ENCODE assay signal across 11 cellular contexts in genomic region chr6:140636698-140637402, GRCh38.
DNase-seq lines count a peak whose midpoint lies in the region; ATAC-seq and TF ChIP-seq lines count a peak whose summit lies in the region.
"Had no signal": no experiment of that assay in that cellular context is flagged by ENCODE, and none has a peak within 500 bp of the region (broad histone marks: within the 10 kb centered on the region; RNA-seq: fewer than 3 reads in every experiment).

No MANE protein-coding gene starts in this region.

- no peak overlapping the region for H3K4me3 ChIP-seq in SK-N-SH (ENCODE audit: low read depth in 2 of 2, low read length in 1 of 2)
- H3K4me3 ChIP-seq in neural cell (ENCODE audit: low read length): peak overlapping the region; percentile 34
- H3K4me3 ChIP-seq: upper lobe of left lung had no signal

- no peaks in the 10 kb centered on the region for H3K9me2 ChIP-seq in SK-N-SH
- H3K9me2 ChIP-seq in neural cell (ENCODE audit: insufficient read depth, low read length): no peaks in the 10 kb centered on the region

- H2AFZ ChIP-seq in SK-N-SH (ENCODE audit: low read depth) (peak overlapping the region; percentile 59; the same call in 1 of the 2 replicates), neural cell (ENCODE audit: low read depth, low read length) (peak overlapping the region; percentile 28)

- H3K9me3 ChIP-seq in SK-N-SH (no peaks in the 10 kb centered on the region; the same call in 1 of the 2 replicates), neural cell (ENCODE audit: low read length) (no peaks in the 10 kb centered on the region)
- H3K9me3 ChIP-seq: upper lobe of left lung had no signal

- no peaks in the 10 kb centered on the region for H4K20me1 ChIP-seq in SK-N-SH (ENCODE audit: insufficient read depth)
- no peaks in the 10 kb centered on the region for H4K20me1 ChIP-seq in neural cell (ENCODE audit: insufficient read depth)

- H3K4me2 ChIP-seq in SK-N-SH (peak overlapping the region; percentile 60; the same call in 1 of the 2 replicates), neural cell (ENCODE audit: low read length) (no peak overlapping the region)

- DNase-seq in SK-N-SH (no peak), cerebellar cortex (ENCODE audit: low spot score) (no peak), NCI-H2227 (lab: John Stamatoyannopoulos, UW; ENCODE audit: unreplicated experiment) (no peak)
- DNase-seq: activated T-cell treated with anti-CD3 and anti-CD28 coated beads, Interleukin-2, amount 50 U/mL, for 72 hours; left ventricle myocardium superior; SW 1271 had no signal

- H3K36me3 ChIP-seq in SK-N-SH (replicated peaks in 1 of 2; ENCODE audit: control insufficient read depth in 1 of 2, insufficient read depth in 2 of 2, low read length in 1 of 2) (peaks cover 6 to 9% of the 10 kb centered on the region in 2 experiments), neural cell (ENCODE audit: insufficient read depth, low read length) (no peaks in the 10 kb centered on the region)
- H3K36me3 ChIP-seq: upper lobe of left lung had no signal

- TF ChIP-seq RAD21 in SK-N-SH (IDR thresholded peaks at IDR 0.05; ENCODE audit: low read length): no peak
- TF ChIP-seq RAD21 in neural cell (conservative IDR thresholded peaks at IDR 0.05): no peak

- CTCF ChIA-PET in SK-N-SH (lab: Yijun Ruan, JAX): no interaction called here

- ATAC-seq in GM19025 (IDR thresholded peaks at IDR 0.05; ENCODE audit: low read depth, unreplicated experiment) (peak; percentile 34), HG03354 (IDR thresholded peaks at IDR 0.05; ENCODE audit: poor library complexity, severe bottlenecking, unreplicated experiment) (peak; percentile 45), GM21423 (IDR thresholded peaks at IDR 0.05; ENCODE audit: unreplicated experiment) (no peak)
- ATAC-seq: activated T-cell treated with anti-CD3 and anti-CD28 coated beads, Interleukin-2, amount 50 U/mL, for 72 hours; left ventricle myocardium superior had no signal

- peaks cover 15% of the 10 kb centered on the region for H3F3A ChIP-seq in SK-N-SH (replicated peaks; ENCODE audit: insufficient read depth)
- H3F3A ChIP-seq in neural cell (ENCODE audit: insufficient read depth, low read length, poor library complexity, severe bottlenecking): no peaks in the 10 kb centered on the region

- POLR2A ChIA-PET in SK-N-SH (lab: Yijun Ruan, JAX): no interaction called here

- WGBS in SK-N-SH (ENCODE audit: low lambda C conversion rate): 35% methylated on average over 4 of the region's 4 CpGs

- TF ChIP-seq EP300 in SK-N-SH (IDR thresholded peaks at IDR 0.05; ENCODE audit: borderline replicate concordance in 1 of 2, low read depth in 1 of 2, low read length in 1 of 2) (no peak), neural cell (conservative IDR thresholded peaks at IDR 0.05; ENCODE audit: poor library complexity, severe bottlenecking) (peak; percentile 82)

- H3K79me2 ChIP-seq in SK-N-SH (ENCODE audit: insufficient read depth) (peaks cover 29% of the 10 kb centered on the region), neural cell (replicated peaks; ENCODE audit: insufficient read depth, low read length) (no peaks in the 10 kb centered on the region)

- TF ChIP-seq CTCF in SK-N-SH (IDR thresholded peaks at IDR 0.05) (no peak), neural cell (IDR thresholded peaks at IDR 0.05; ENCODE audit: poor library complexity, severe bottlenecking) (no peak)

- H3K9ac ChIP-seq in SK-N-SH: no peak overlapping the region
- H3K9ac ChIP-seq in neural cell (ENCODE audit: low read length): peak overlapping the region; percentile 56

- peaks cover 0 to 12% of the 10 kb centered on the region in 2 experiments; a peak in 2 of 4 replicates for H3K4me1 ChIP-seq in SK-N-SH (ENCODE audit: control insufficient read depth in 1 of 2, insufficient read depth in 2 of 2, low read depth in 1 of 2, low read length in 1 of 2)
- H3K4me1 ChIP-seq: upper lobe of left lung had no signal

- H3K27ac ChIP-seq in SK-N-SH (ENCODE audit: low read depth in 2 of 2, low read length in 1 of 2) (peak overlapping the region; percentile 56 to 63; a peak in 3 of 4 replicates), neural cell (ENCODE audit: low read length) (peak overlapping the region; percentile 89)
- H3K27ac ChIP-seq: upper lobe of left lung had no signal

- no peaks in the 10 kb centered on the region for H3K27me3 ChIP-seq in SK-N-SH (ENCODE audit: insufficient read depth)
- no peaks in the 10 kb centered on the region for H3K27me3 ChIP-seq in neural cell (ENCODE audit: insufficient read depth, low read depth, low read length)
- H3K27me3 ChIP-seq: upper lobe of left lung had no signal

TF ChIP-seq in SK-N-SH, 30 proteins besides CTCF, POLR2A, EP300 and RAD21:
- TF ChIP-seq PBX3 (IDR thresholded peaks at IDR 0.05): peak; percentile 55
- TF ChIP-seq MEF2A (IDR thresholded peaks at IDR 0.05; ENCODE audit: borderline replicate concordance, low read depth): 0 out of 2 replicates have a peak, but pooled peaks have one; percentile 24
- no peak for TF ChIP-seq RCOR1 (IDR thresholded peaks at IDR 0.05; ENCODE audit: low read length)
- TF ChIP-seq NFIC (IDR thresholded peaks at IDR 0.05; ENCODE audit: borderline replicate concordance): 0 out of 2 replicates have a peak, but pooled peaks have one; percentile 7
- TF ChIP-seq RXRA (IDR thresholded peaks at IDR 0.05; ENCODE audit: borderline replicate concordance, low read depth): no peak
- no peak for TF ChIP-seq TCF12 (IDR thresholded peaks at IDR 0.05)

TF ChIP-seq in neural cell, 6 proteins besides CTCF, POLR2A, EP300 and RAD21:
- TF ChIP-seq REST (IDR thresholded peaks at IDR 0.05; ENCODE audit: borderline replicate concordance) (peak; percentile 37), TAF1 (IDR thresholded peaks at IDR 0.05; ENCODE audit: low read depth) (no peak), SMC3 (conservative IDR thresholded peaks at IDR 0.05; ENCODE audit: poor library complexity) (peak; percentile 25)
TF ChIP-seq in neural cell: peak in this region for 2.
